In the genomic region with DNA sequence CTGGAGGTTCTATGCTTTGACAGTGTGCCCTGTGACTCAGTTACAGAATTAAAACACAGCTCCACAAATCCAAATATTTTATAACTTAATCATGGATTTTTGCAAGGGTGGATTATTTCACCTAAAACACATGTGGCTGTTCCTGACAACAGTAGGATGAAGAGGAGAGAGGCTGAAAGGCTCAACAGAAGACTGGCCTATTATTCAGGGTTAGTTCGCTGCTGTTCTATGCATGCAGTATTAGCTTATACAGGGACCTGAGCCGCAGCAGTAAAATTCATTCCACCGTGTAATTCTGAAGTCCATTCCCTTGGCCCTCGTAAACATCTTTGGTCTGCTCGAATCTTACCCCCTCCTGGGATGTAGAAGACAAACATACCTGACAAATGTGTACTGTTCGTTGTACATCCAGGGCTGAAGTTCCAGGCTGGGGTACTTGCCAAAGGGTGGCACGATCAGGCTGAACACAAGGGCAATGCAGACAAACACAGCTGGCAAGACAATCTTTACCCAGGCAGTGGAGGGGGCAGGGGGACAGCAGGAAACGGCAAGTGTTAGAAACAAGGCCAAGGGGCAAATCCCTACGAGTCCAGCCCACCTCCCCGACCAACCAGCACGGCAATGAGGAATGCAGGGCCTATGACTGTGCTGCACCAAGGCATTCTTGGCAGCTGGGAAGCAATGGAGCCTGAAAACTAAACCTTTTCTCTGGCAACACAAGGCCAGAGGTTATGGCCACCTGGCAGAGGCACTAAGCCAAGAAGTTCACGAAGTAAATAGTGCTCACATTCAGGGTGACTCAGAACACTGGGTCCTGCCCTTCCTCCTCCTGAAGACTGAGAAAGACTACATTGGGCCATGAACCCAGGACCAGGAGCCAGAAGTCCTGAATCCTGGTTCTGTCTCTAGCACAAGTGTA, we compare ENCODE assay signal across 9 cellular contexts. TPM values are rescaled to one million over a fixed set of nuclear protein-coding genes. Genes with fewer than 3 reads are reported as not detected.
DNase-seq lines count a peak whose midpoint lies in the region; ATAC-seq and TF ChIP-seq lines count a peak whose summit lies in the region.
"Had no signal": no experiment of that assay in that cellular context is flagged by ENCODE, and none has a peak within 500 bp of the region (broad histone marks: within the 10 kb centered on the region; RNA-seq: fewer than 3 reads in every experiment).

No MANE protein-coding gene starts in this region.

- no peak overlapping the region for H3K4me2 ChIP-seq in mammary epithelial cell (ENCODE audit: insufficient read depth, low read depth, low read length)

- BruUV-seq in mammary epithelial cell (replicated peaks; lab: Mats Ljungman, UMichigan) = no TSS peak

- peak overlapping the region; percentile 64 for H2AFZ ChIP-seq in mammary epithelial cell (ENCODE audit: low read depth, low read length)

- no peak overlapping the region for H3K27ac Mint-ChIP-seq in activated CD4-positive, alpha-beta memory T cell treated with anti-CD3 and anti-CD28 coated beads for 36 hours

- POLR2A ChIA-PET in activated CD4-positive, alpha-beta memory T cell treated with anti-CD3 and anti-CD28 coated beads for 36 hours (lab: Charles Lee) = no interaction called here

- H3K4me1 Mint-ChIP-seq in activated CD4-positive, alpha-beta memory T cell treated with anti-CD3 and anti-CD28 coated beads for 36 hours (ENCODE audit: low read depth) = no peaks in the 10 kb centered on the region

- intact Hi-C loops in Right ventricle myocardium inferior (cut with DNase I) = no loop called here
- intact Hi-C loops in mammary epithelial cell (cut with micrococcal nuclease) = no loop called here
- intact Hi-C loops in aorta (cut with DNase I) = no loop called here
- intact Hi-C loops in activated CD4-positive, alpha-beta memory T cell treated with anti-CD3 and anti-CD28 coated beads for 36 hours (cut with micrococcal nuclease) = no loop called here

- H3K36me3 Mint-ChIP-seq in activated CD4-positive, alpha-beta memory T cell treated with anti-CD3 and anti-CD28 coated beads for 36 hours = peaks cover 5% of the 10 kb centered on the region

- no peaks in the 10 kb centered on the region for H3K9me3 ChIP-seq in right atrium auricular region
- H3K9me3 ChIP-seq in mammary epithelial cell (replicated peaks; ENCODE audit: insufficient read depth, low read length) = no peaks in the 10 kb centered on the region
- no peaks in the 10 kb centered on the region for H3K9me3 ChIP-seq in aorta (ENCODE audit: control insufficient read depth, low read length)

- ATAC-seq in Right ventricle myocardium inferior = peak; percentile 65
- peak; percentile 17 for ATAC-seq in aorta (ENCODE audit: low FRiP score)

- no peaks in the 10 kb centered on the region for H3K79me2 ChIP-seq in mammary epithelial cell (ENCODE audit: insufficient read depth, low read length)

- CTCF ChIA-PET in mammary epithelial cell (lab: Charles Lee; ENCODE audit: low non-redundant PET) = no interaction called here
- CTCF ChIA-PET in activated CD4-positive, alpha-beta memory T cell treated with anti-CD3 and anti-CD28 coated beads for 36 hours (lab: Charles Lee) = no interaction called here

- DNase-seq in Right ventricle myocardium inferior (ENCODE audit: missing footprints) (no peak), right atrium auricular region (ENCODE audit: low spot score) (no peak), mammary epithelial cell (peak; percentile 51), aorta (no peak), NCI-H82 (lab: John Stamatoyannopoulos, UW) (no peak), T-helper 9 cell (no peak)
- DNase-seq in activated CD4-positive, alpha-beta memory T cell treated with anti-CD3 and anti-CD28 coated beads for 36 hours = no peak
- DNase-seq: NCI-H524 treated with DMSO at 0.1 percent for 48 hours had no signal

- H3K4me3 Mint-ChIP-seq in activated CD4-positive, alpha-beta memory T cell treated with anti-CD3 and anti-CD28 coated beads for 36 hours = no peak overlapping the region

- no peaks in the 10 kb centered on the region for H4K20me1 ChIP-seq in mammary epithelial cell (ENCODE audit: insufficient read depth, low read length)

- H3K9ac ChIP-seq in mammary epithelial cell (ENCODE audit: insufficient read depth, low read length) = no peak overlapping the region

- no peak overlapping the region for H3K27ac ChIP-seq in right atrium auricular region
- H3K27ac ChIP-seq in mammary epithelial cell (ENCODE audit: insufficient read depth, low read depth, low read length) = no peak overlapping the region
- H3K27ac ChIP-seq in layer of hippocampus (ENCODE audit: low read depth, low read length) = peak overlapping the region; percentile 22
- H3K27ac ChIP-seq in aorta (ENCODE audit: low read depth in 1 of 2, low read length in 2 of 2) = peak overlapping the region in 1 of 2 donors; percentile 6

- in situ Hi-C loops in mammary epithelial cell (cut with MboI; ENCODE audit: low sequenced_read_pairs in 2 of 2) = no loop called here

- H3K36me3 ChIP-seq in right atrium auricular region (peaks cover 89% of the 10 kb centered on the region), mammary epithelial cell (ENCODE audit: insufficient read depth, low read length) (peaks cover 11% of the 10 kb centered on the region), aorta (ENCODE audit: control insufficient read depth in 1 of 2, insufficient read depth in 2 of 2, low read length in 1 of 2) (peaks cover 0 to 8% of the 10 kb centered on the region in 2 donors)

- 38% methylated on average over 12 of the region's 12 CpGs for WGBS in mammary epithelial cell (ENCODE audit: low coverage, missing lambda C conversion rate)
- WGBS in aorta, 2 donors = 61 to 67% methylated on average over 12 of the region's 12 CpGs

- H3K9me3 Mint-ChIP-seq in activated CD4-positive, alpha-beta memory T cell treated with anti-CD3 and anti-CD28 coated beads for 36 hours = no peaks in the 10 kb centered on the region

- H3K27me3 ChIP-seq in right atrium auricular region = no peaks in the 10 kb centered on the region
- no peaks in the 10 kb centered on the region for H3K27me3 ChIP-seq in mammary epithelial cell (ENCODE audit: insufficient read depth, low read length)
- no peaks in the 10 kb centered on the region for H3K27me3 ChIP-seq in layer of hippocampus (ENCODE audit: control insufficient read depth, insufficient read depth, low read length)
- no peaks in the 10 kb centered on the region for H3K27me3 ChIP-seq in aorta (ENCODE audit: control insufficient read depth in 1 of 2, insufficient read depth in 2 of 2, low read length in 1 of 2)

- TF ChIP-seq CTCF in right atrium auricular region (IDR thresholded peaks at IDR 0.05) = no peak
- no peak for TF ChIP-seq CTCF in mammary epithelial cell (conservative IDR thresholded peaks at IDR 0.05 in 1 of 2, IDR thresholded peaks at IDR 0.05 in 1 of 2; ENCODE audit: extremely low read depth in 1 of 2, insufficient read depth in 1 of 2, low read depth in 1 of 2, low read length in 2 of 2)

- dilution Hi-C loops in mammary epithelial cell (cut with HindIII; ENCODE audit: low sequenced_read_pairs) = no loop called here

- H3K4me3 ChIP-seq in right atrium auricular region = no peak overlapping the region
- H3K4me3 ChIP-seq in mammary epithelial cell (replicated peaks in 1 of 3; ENCODE audit: insufficient read depth in 1 of 3, low read depth in 2 of 3, low read length in 3 of 3) = no peak overlapping the region
- no peak overlapping the region for H3K4me3 ChIP-seq in aorta (ENCODE audit: low read length in 2 of 2)

- H3K4me1 ChIP-seq in right atrium auricular region (no peaks in the 10 kb centered on the region), mammary epithelial cell (ENCODE audit: insufficient read depth, low read length) (peaks cover 12% of the 10 kb centered on the region), aorta (ENCODE audit: control insufficient read depth in 1 of 2, insufficient read depth in 2 of 2, low read length in 2 of 2) (no peaks in the 10 kb centered on the region)

- H3K27me3 Mint-ChIP-seq in activated CD4-positive, alpha-beta memory T cell treated with anti-CD3 and anti-CD28 coated beads for 36 hours = no peaks in the 10 kb centered on the region

RNA-seq across cellular contexts. Expression of gene NIPSNAP3B, which starts 46.8 kb away (rescaled TPM):
- 29.0 TPM for total RNA-seq in Right ventricle myocardium inferior
- 10 to 100 TPM; 10.2 to 23.1 TPM for total RNA-seq in right atrium auricular region
- 1 to 10 TPM in 1 of 2 donors, under 1 TPM in 1; 0.52 to 3.7 TPM for total RNA-seq in mammary epithelial cell
- polyA plus RNA-seq in mammary epithelial cell = 0.23 TPM
- polyA minus RNA-seq in mammary epithelial cell = not detected
- 10 to 100 TPM in 1 of 2 donors, 1 to 10 TPM in 1; 7.8 to 12.6 TPM for total RNA-seq in aorta
- polyA plus RNA-seq in aorta = 1 to 10 TPM; 1.4 to 8.9 TPM
- under 1 TPM; 0.33 to 0.58 TPM for total RNA-seq in activated CD4-positive, alpha-beta memory T cell treated with anti-CD3 and anti-CD28 coated beads for 36 hours
